Comparison of ENCODE assay signal across 16 cellular contexts in the genomic region with DNA sequence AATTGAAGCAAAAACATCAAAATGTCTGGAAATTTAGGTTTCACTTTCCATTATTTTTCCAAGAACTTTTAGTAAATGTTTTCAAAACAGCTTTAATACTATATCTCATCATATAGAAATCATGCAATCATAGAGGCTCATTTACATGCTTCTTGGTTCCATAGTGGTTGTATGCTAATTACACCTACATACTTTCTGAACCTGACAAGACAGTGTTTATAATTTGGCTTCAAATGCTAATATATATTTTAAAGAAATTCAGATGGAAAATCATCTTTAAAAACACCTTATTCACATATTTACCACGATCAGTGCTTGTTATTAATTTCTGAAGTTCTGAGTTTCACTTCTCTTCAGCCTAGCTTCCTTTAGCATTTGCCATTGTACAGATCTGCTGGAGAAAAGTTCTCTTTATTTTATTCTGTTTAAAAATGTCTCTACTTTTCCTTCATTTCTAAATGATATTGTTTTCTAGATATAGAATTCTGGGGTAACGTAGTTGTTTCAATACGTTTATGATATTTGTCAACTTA.
A peak's percentile ranks its signal among the peaks of the same experiment; 100 is the strongest.
DNase-seq lines count a peak whose midpoint lies in the region; ATAC-seq and TF ChIP-seq lines count a peak whose summit lies in the region.
"Had no signal": no experiment of that assay in that cellular context is flagged by ENCODE, and none has a peak within 500 bp of the region (broad histone marks: within the 10 kb centered on the region; RNA-seq: fewer than 3 reads in every experiment).

No MANE protein-coding gene starts in this region.

- WGBS in esophagus muscularis mucosa: 90% methylated on average over 3 of the region's 3 CpGs
- 91 to 95% (median 91%) methylated on average over 3 of the region's 3 CpGs for WGBS in stomach, 5 donors

- H4K20me1 ChIP-seq in PC-9 (ENCODE audit: insufficient read depth): no peaks in the 10 kb centered on the region

- TF ChIP-seq POLR2A in esophagus muscularis mucosa (IDR thresholded peaks at IDR 0.05; ENCODE audit: low read depth) (no peak), stomach (IDR thresholded peaks at IDR 0.05) (no peak)

- H3K4me2 ChIP-seq in PC-9: no peak overlapping the region

- no peaks in the 10 kb centered on the region for H3F3A ChIP-seq in PC-9 (ENCODE audit: insufficient read depth, low read depth)

- POLR2A ChIA-PET in PC-9 (lab: Charles Lee; ENCODE audit: unreplicated experiment): no interaction called here
- POLR2A ChIA-PET in CD4-positive, alpha-beta memory T cell (lab: Charles Lee; ENCODE audit: partially characterized antibody): no interaction called here

- H3K79me2 ChIP-seq in PC-9 (ENCODE audit: low read depth): no peaks in the 10 kb centered on the region

- H3K27me3 Mint-ChIP-seq in CD4-positive, alpha-beta memory T cell: no peaks in the 10 kb centered on the region
- H3K27me3 Mint-ChIP-seq: activated B cell treated with CpG ODN at 0.5 μM for 24 hours had no signal

- peaks cover 3 to 95% (median 87%) of the 10 kb centered on the region in 4 donors for H3K4me1 ChIP-seq in esophagus muscularis mucosa
- H3K4me1 ChIP-seq in PC-9 (replicated peaks; ENCODE audit: insufficient read depth): no peaks in the 10 kb centered on the region
- H3K4me1 ChIP-seq in stomach: peaks cover 0 to 24% (median 20%) of the 10 kb centered on the region in 4 donors
- H3K4me1 ChIP-seq in left lung: no peaks in the 10 kb centered on the region
- peaks cover 2% of the 10 kb centered on the region for H3K4me1 ChIP-seq in CD4-positive, alpha-beta memory T cell (ENCODE audit: insufficient read depth, low read length)
- H3K4me1 ChIP-seq: ascending aorta, suprapubic skin had no signal

- H3K27ac ChIP-seq in esophagus muscularis mucosa (replicated peaks in 1 of 4) (peak overlapping the region; percentile 70 to 77 (median 75)), PC-9 (no peak overlapping the region), stomach (no peak overlapping the region), left lung (no peak overlapping the region)
- H3K27ac ChIP-seq in CD4-positive, alpha-beta memory T cell (ENCODE audit: low read depth, low read length): no peak overlapping the region
- H3K27ac ChIP-seq: ascending aorta, suprapubic skin had no signal

- H3K4me3 ChIP-seq in esophagus muscularis mucosa (no peak overlapping the region), PC-9 (no peak overlapping the region), stomach (no peak overlapping the region), left lung (no peak overlapping the region)
- no peak overlapping the region for H3K4me3 ChIP-seq in CD4-positive, alpha-beta memory T cell (ENCODE audit: low read length in 2 of 2)
- H3K4me3 ChIP-seq: ascending aorta, suprapubic skin had no signal

- H3K27ac Mint-ChIP-seq in CD4-positive, alpha-beta memory T cell: no peak overlapping the region
- H3K27ac Mint-ChIP-seq: activated B cell treated with CpG ODN at 0.5 μM for 24 hours had no signal

- no peaks in the 10 kb centered on the region for H3K27me3 ChIP-seq in esophagus muscularis mucosa
- H3K27me3 ChIP-seq in PC-9 (ENCODE audit: insufficient read depth, low read depth): no peaks in the 10 kb centered on the region
- no peaks in the 10 kb centered on the region for H3K27me3 ChIP-seq in stomach
- no peaks in the 10 kb centered on the region for H3K27me3 ChIP-seq in left lung
- H3K27me3 ChIP-seq in CD4-positive, alpha-beta memory T cell (ENCODE audit: insufficient read depth, low read length): no peaks in the 10 kb centered on the region
- H3K27me3 ChIP-seq: ascending aorta, suprapubic skin had no signal

- intact Hi-C loops in esophagus muscularis mucosa (cut with DNase I) (no loop called here), PC-9 (cut with micrococcal nuclease; ENCODE audit: unreplicated experiment) (no loop called here), stomach (cut with DNase I; ENCODE audit: low total_unique reads) (no loop called here), left lung (cut with DNase I) (no loop called here)
- intact Hi-C loops in CD4-positive, alpha-beta memory T cell (cut with micrococcal nuclease): no loop called here

- no peak overlapping the region for H3K4me3 Mint-ChIP-seq in CD4-positive, alpha-beta memory T cell
- H3K4me3 Mint-ChIP-seq: activated B cell treated with CpG ODN at 0.5 μM for 24 hours had no signal

- no peak overlapping the region for H2AFZ ChIP-seq in PC-9

- H3K9me3 Mint-ChIP-seq in CD4-positive, alpha-beta memory T cell: peaks cover 0 to 3% (median 0%) of the 10 kb centered on the region in 8 donors
- H3K9me3 Mint-ChIP-seq: activated B cell treated with CpG ODN at 0.5 μM for 24 hours had no signal

- no peaks in the 10 kb centered on the region for H3K9me2 ChIP-seq in PC-9 (ENCODE audit: insufficient read depth)

- no TSS peak for BruUV-seq in PC-9 (replicated peaks; lab: Mats Ljungman, UMichigan)

- H3K9me3 ChIP-seq in esophagus muscularis mucosa (no peaks in the 10 kb centered on the region), PC-9 (ENCODE audit: insufficient read depth, low read depth) (no peaks in the 10 kb centered on the region), stomach (no peaks in the 10 kb centered on the region), left lung (no peaks in the 10 kb centered on the region)
- no peaks in the 10 kb centered on the region for H3K9me3 ChIP-seq in CD4-positive, alpha-beta memory T cell (ENCODE audit: control insufficient read depth in 1 of 2, low read length in 2 of 2)
- H3K9me3 ChIP-seq: ascending aorta, suprapubic skin had no signal

- peaks cover 0 to 3% of the 10 kb centered on the region in 2 donors for H3K36me3 Mint-ChIP-seq in CD4-positive, alpha-beta memory T cell

- TF ChIP-seq EP300 in esophagus muscularis mucosa (IDR thresholded peaks at IDR 0.05): no peak
- no peak for TF ChIP-seq EP300 in stomach (IDR thresholded peaks at IDR 0.05)

- no peaks in the 10 kb centered on the region for H3K36me3 ChIP-seq in esophagus muscularis mucosa
- H3K36me3 ChIP-seq in PC-9 (ENCODE audit: low read depth): no peaks in the 10 kb centered on the region
- no peaks in the 10 kb centered on the region for H3K36me3 ChIP-seq in stomach
- no peaks in the 10 kb centered on the region for H3K36me3 ChIP-seq in left lung
- no peaks in the 10 kb centered on the region for H3K36me3 ChIP-seq in CD4-positive, alpha-beta memory T cell (ENCODE audit: insufficient read depth, low read length)
- H3K36me3 ChIP-seq: ascending aorta, suprapubic skin had no signal

- no peak for DNase-seq in esophagus muscularis mucosa (ENCODE audit: extremely low spot score)
- DNase-seq in PC-9: no peak
- no peak for DNase-seq in stomach
- no peak for DNase-seq in left lung
- no peak for DNase-seq in CD4-positive, alpha-beta memory T cell
- DNase-seq: activated B cell treated with CpG ODN at 0.5 μM for 24 hours, activated gamma-delta T cell treated with Interleukin-2 at 50 U/mL for 16 hours, DMS 273 treated with DMSO at 0.1 percent for 48 hours, Kasumi-1, NCI-H146, NCI-H226 had no signal

- CTCF ChIA-PET in PC-9 (lab: Charles Lee): no interaction called here
- CTCF ChIA-PET in CD4-positive, alpha-beta memory T cell (lab: Charles Lee; ENCODE audit: partially characterized antibody): no interaction called here

- H3K4me1 Mint-ChIP-seq in CD4-positive, alpha-beta memory T cell: peaks cover 2 to 5% (median 3%) of the 10 kb centered on the region in 4 donors
- H3K4me1 Mint-ChIP-seq: activated B cell treated with CpG ODN at 0.5 μM for 24 hours had no signal

- no peak for TF ChIP-seq CTCF in esophagus muscularis mucosa (IDR thresholded peaks at IDR 0.05)
- no peak for TF ChIP-seq CTCF in PC-9 (conservative IDR thresholded peaks at IDR 0.05)
- no peak for TF ChIP-seq CTCF in stomach (IDR thresholded peaks at IDR 0.05)
- TF ChIP-seq CTCF in left lung (IDR thresholded peaks at IDR 0.05): no peak

- ATAC-seq in GM18520 (IDR thresholded peaks at IDR 0.05; ENCODE audit: unreplicated experiment) (peak; percentile 55), GM21447 (IDR thresholded peaks at IDR 0.05; ENCODE audit: unreplicated experiment) (peak; percentile 74), HG03045 (IDR thresholded peaks at IDR 0.05; ENCODE audit: unreplicated experiment) (peak; percentile 53), left lung (no peak)

Comparison
In these comparisons a context has a peak if more than half of its experiments do, and no peak if none do; other contexts are left out.
1. H3K27ac ChIP-seq: peak in esophagus muscularis mucosa (4 of 4); none in PC-9 (single experiment), stomach (0 of 5), left lung (0 of 2) and CD4-positive, alpha-beta memory T cell (single experiment).